In genomic region chr1:29924017-29924431, GRCh38 we compare ENCODE assay signal across 1 cellular context.
TF ChIP-seq lines count a peak whose summit lies in the region.

No MANE protein-coding gene starts in this region.

TF ChIP-seq in K562, 482 proteins besides CTCF, POLR2A, EP300 and RAD21:
- TF ChIP-seq BHLHE40 (IDR thresholded peaks at IDR 0.05; ENCODE audit: low read length) (no peak), TGIF2 (CRISPR knock-in tag; IDR thresholded peaks at IDR 0.05) (no peak), MECOM (CRISPR knock-in tag; IDR thresholded peaks at IDR 0.05) (no peak), ZFP36 (IDR thresholded peaks at IDR 0.05; ENCODE audit: low read depth, low read length, partially characterized antibody) (peak; percentile 80), HOMEZ (CRISPR knock-in tag; IDR thresholded peaks at IDR 0.05) (no peak), IFI16 (CRISPR knock-in tag; IDR thresholded peaks at IDR 0.05) (no peak)
- TF ChIP-seq, protein P1, sequence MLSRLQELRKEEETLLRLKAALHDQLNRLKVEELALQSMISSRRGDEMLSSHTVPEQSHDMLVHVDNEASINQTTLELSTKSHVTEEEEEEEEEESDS (CRISPR knock-in tag; IDR thresholded peaks at IDR 0.05) = no peak
